ENCODE assay signal across 30 cellular contexts in genomic region chr5:175902013-175902412, GRCh38. TPM values are rescaled to one million over a fixed set of nuclear protein-coding genes. Genes with fewer than 3 reads are reported as not detected.
DNase-seq lines count a peak whose midpoint lies in the region; ATAC-seq lines count a peak whose summit lies in the region.
"Had no signal": no experiment of that assay in that cellular context is flagged by ENCODE, and none has a peak within 500 bp of the region (broad histone marks: within the 10 kb centered on the region; RNA-seq: fewer than 3 reads in every experiment).

No MANE protein-coding gene starts in this region.

- ATAC-seq in HG03378 (IDR thresholded peaks at IDR 0.05; ENCODE audit: unreplicated experiment) = no peak
- ATAC-seq: activated CD4-positive, CD25-positive, alpha-beta regulatory T cell treated with anti-CD3 and anti-CD28 coated beads, Interleukin-2, amount 50 U/mL, for 24 hours; left colon; PC-3; stimulated activated naive B cell treated with anti-CD40 and anti-IgM and Interleukin-4, amounts not matched to agents 10 μg/mL and 1 μg/mL and 100 μg/mL, for 72 hours had no signal

- H3K36me3 Mint-ChIP-seq in activated naive CD4-positive, alpha-beta T cell treated with anti-CD3 and anti-CD28 coated beads for 36 hours (ENCODE audit: low read depth) = no peaks in the 10 kb centered on the region
- H3K36me3 Mint-ChIP-seq: activated CD4-positive, alpha-beta memory T cell treated with anti-CD3 and anti-CD28 coated beads for 36 hours; immature natural killer cell had no signal

- DNase-seq in DMS153 (lab: John Stamatoyannopoulos, UW) = peak; percentile 23
- DNase-seq in DMS153 treated with DMSO at 0.1 percent for 48 hours (lab: John Stamatoyannopoulos, UW; ENCODE audit: unreplicated experiment) = no peak
- DNase-seq in NCI-H1105 treated with DMSO at 0.1 percent for 48 hours (lab: John Stamatoyannopoulos, UW) = peak; percentile 67
- DNase-seq in NCI-H69 (lab: John Stamatoyannopoulos, UW) = peak; percentile 93
- DNase-seq in myocyte (ENCODE audit: low read depth) = peak; percentile 20
- no peak for DNase-seq in NCI-H2107 (lab: John Stamatoyannopoulos, UW)
- DNase-seq in activated naive CD4-positive, alpha-beta T cell treated with anti-CD3 and anti-CD28 coated beads for 36 hours = no peak
- DNase-seq: activated CD4-positive, alpha-beta memory T cell treated with anti-CD3 and anti-CD28 coated beads for 36 hours; activated naive CD4-positive, alpha-beta T cell; erythroblast; GM23248; HFFc6; immature natural killer cell; left colon; NCI-H2227 treated with DMSO at 0.1 percent for 48 hours; PC-3; SK-N-SH; small intestine; stimulated activated naive B cell treated with anti-CD40 and anti-IgM and Interleukin-4, amounts not matched to agents 10 μg/mL and 1 μg/mL and 100 μg/mL, for 72 hours; upper lobe of left lung had no signal

- H3K27ac Mint-ChIP-seq in activated naive CD4-positive, alpha-beta T cell treated with anti-CD3 and anti-CD28 coated beads for 36 hours = no peak overlapping the region
- H3K27ac Mint-ChIP-seq: activated CD4-positive, alpha-beta memory T cell treated with anti-CD3 and anti-CD28 coated beads for 36 hours; dendritic cell treated with granulocyte-macrophage colony-stimulating factor and Interleukin-4, amounts not matched to agents 40 ng/mL and 50 ng/mL, for 4 days; HFFc6; immature natural killer cell; memory B cell; stimulated activated naive B cell treated with anti-CD40 and anti-IgM and Interleukin-4, amounts not matched to agents 10 μg/mL and 1 μg/mL and 100 μg/mL, for 72 hours; T-helper 1 cell treated with Interleukin-12 subunit alpha and Interleukin-12 subunit beta and Interleukin-4 antibody, amounts not matched to agents 30 μg/mL and 1 μg/mL, for 36 hours had no signal

- no peaks in the 10 kb centered on the region for H3K27me3 Mint-ChIP-seq in activated naive CD4-positive, alpha-beta T cell treated with anti-CD3 and anti-CD28 coated beads for 36 hours (ENCODE audit: low read depth)
- H3K27me3 Mint-ChIP-seq: activated CD4-positive, alpha-beta memory T cell treated with anti-CD3 and anti-CD28 coated beads for 36 hours; IgD-negative memory B cell; memory B cell had no signal

- H3K4me1 Mint-ChIP-seq in activated naive CD4-positive, alpha-beta T cell treated with anti-CD3 and anti-CD28 coated beads for 36 hours (ENCODE audit: low read depth) = peaks cover 2% of the 10 kb centered on the region
- H3K4me1 Mint-ChIP-seq: IgD-negative memory B cell had no signal

- CTCF ChIA-PET in activated naive CD4-positive, alpha-beta T cell treated with anti-CD3 and anti-CD28 coated beads for 36 hours (lab: Charles Lee) = interaction anchor here (0.6 to 1.2 kb wide), 3 partner anchors 141 to 173 kb away, joined by 3 to 7 read pairs (median 4); no protein-coding TSS in a partner anchor

- no peak overlapping the region for H3K4me3 Mint-ChIP-seq in activated naive CD4-positive, alpha-beta T cell treated with anti-CD3 and anti-CD28 coated beads for 36 hours
- H3K4me3 Mint-ChIP-seq: activated CD4-positive, alpha-beta memory T cell treated with anti-CD3 and anti-CD28 coated beads for 36 hours; dendritic cell treated with granulocyte-macrophage colony-stimulating factor and Interleukin-4, amounts not matched to agents 40 ng/mL and 50 ng/mL, for 4 days; HFFc6; IgD-negative memory B cell; immature natural killer cell; memory B cell; stimulated activated naive B cell treated with anti-CD40 and anti-IgM and Interleukin-4, amounts not matched to agents 10 μg/mL and 1 μg/mL and 100 μg/mL, for 72 hours; T-helper 1 cell treated with Interleukin-12 subunit alpha and Interleukin-12 subunit beta and Interleukin-4 antibody, amounts not matched to agents 30 μg/mL and 1 μg/mL, for 36 hours had no signal

- H3K9me3 Mint-ChIP-seq in activated naive CD4-positive, alpha-beta T cell treated with anti-CD3 and anti-CD28 coated beads for 36 hours = no peaks in the 10 kb centered on the region
- H3K9me3 Mint-ChIP-seq: activated CD4-positive, alpha-beta memory T cell treated with anti-CD3 and anti-CD28 coated beads for 36 hours; dendritic cell treated with granulocyte-macrophage colony-stimulating factor and Interleukin-4, amounts not matched to agents 40 ng/mL and 50 ng/mL, for 4 days; HFFc6; IgD-negative memory B cell; immature natural killer cell; memory B cell; stimulated activated naive B cell treated with anti-CD40 and anti-IgM and Interleukin-4, amounts not matched to agents 10 μg/mL and 1 μg/mL and 100 μg/mL, for 72 hours; T-helper 1 cell treated with Interleukin-12 subunit alpha and Interleukin-12 subunit beta and Interleukin-4 antibody, amounts not matched to agents 30 μg/mL and 1 μg/mL, for 36 hours had no signal

- intact Hi-C loops in activated naive CD4-positive, alpha-beta T cell treated with anti-CD3 and anti-CD28 coated beads for 36 hours (cut with micrococcal nuclease) = no loop called here

RNA-seq across cellular contexts. Expression of gene CPLX2, which starts 30.6 kb away (rescaled TPM):
- 0.68 TPM in 1 of 2 replicates, not detected in the other for total RNA-seq in myocyte
- polyA plus RNA-seq in myocyte (2012) = not detected
- not detected for total RNA-seq in activated naive CD4-positive, alpha-beta T cell treated with anti-CD3 and anti-CD28 coated beads for 36 hours
- total RNA-seq: activated CD4-positive, alpha-beta memory T cell treated with anti-CD3 and anti-CD28 coated beads for 36 hours; cardiac septum; glomerular endothelial cell; GM23248; HFFc6; HT-29; right atrium auricular region had no signal
- polyA plus RNA-seq: GM23248, IgD-negative memory B cell, immature natural killer cell had no signal

Comparison
In these comparisons a context has a peak if more than half of its experiments do, and no peak if none do; other contexts are left out.
1. DNase-seq: peak in DMS153 (single experiment), NCI-H1105 treated with DMSO at 0.1 percent for 48 hours (single experiment), NCI-H69 (single experiment) and myocyte (single experiment); none in DMS153 treated with DMSO at 0.1 percent for 48 hours (single experiment), NCI-H2107 (single experiment) and activated naive CD4-positive, alpha-beta T cell treated with anti-CD3 and anti-CD28 coated beads for 36 hours (single experiment).